Comparison of ENCODE assay signal across 8 cellular contexts in genomic region chr19:41264581-41265375, GRCh38. TPM values are rescaled to one million over a fixed set of nuclear protein-coding genes. Genes with fewer than 3 reads are reported as not detected.
DNase-seq lines count a peak whose midpoint lies in the region; ATAC-seq and TF ChIP-seq lines count a peak whose summit lies in the region.

No MANE protein-coding gene starts in this region.

- 0 out of 2 replicates have a peak, but pooled peaks cover 3% of the 10 kb centered on the region for H3K27me3 ChIP-seq in DOHH2 (ENCODE audit: control insufficient read depth, low read length)
- H3K27me3 ChIP-seq in body of pancreas, result no peaks in the 10 kb centered on the region

- peak overlapping the region; percentile 97 for H3K4me2 ChIP-seq in DOHH2 (ENCODE audit: low read length)

- H3K4me3 ChIP-seq in DOHH2 (ENCODE audit: low read length) (peak overlapping the region; percentile 95), body of pancreas (peak overlapping the region; percentile 71 to 85)

- H3F3A ChIP-seq in DOHH2 (ENCODE audit: control insufficient read depth, insufficient read depth), result peaks cover 8% of the 10 kb centered on the region; the same call in 1 of the 2 replicates

- intact Hi-C loops in body of pancreas (cut with DNase I), result no loop called here

- H3K4me1 Mint-ChIP-seq in immature natural killer cell, result peaks cover 49 to 56% of the 10 kb centered on the region in 2 donors

- H3K9me3 Mint-ChIP-seq in immature natural killer cell, result no peaks in the 10 kb centered on the region

- H3K79me2 ChIP-seq in DOHH2 (ENCODE audit: control insufficient read depth, low read length), result peaks cover 61% of the 10 kb centered on the region

- peak overlapping the region; percentile 99 to 100 (median 100) for H3K27ac Mint-ChIP-seq in immature natural killer cell

- no peaks in the 10 kb centered on the region for H3K9me2 ChIP-seq in DOHH2 (replicated peaks; ENCODE audit: control insufficient read depth, low read length)

- H3K4me1 ChIP-seq in DOHH2 (ENCODE audit: control insufficient read depth, low read length) (peaks cover 26% of the 10 kb centered on the region), body of pancreas (peaks cover 33% of the 10 kb centered on the region)

- TF ChIP-seq CTCF in DOHH2 (IDR thresholded peaks at IDR 0.05; ENCODE audit: low read depth, low read length, poor library complexity, severe bottlenecking) (no peak), body of pancreas (IDR thresholded peaks at IDR 0.05) (no peak)

- H3K9me3 ChIP-seq in DOHH2 (ENCODE audit: control insufficient read depth, insufficient read depth, low read length), result no peaks in the 10 kb centered on the region
- H3K9me3 ChIP-seq in body of pancreas, result no peaks in the 10 kb centered on the region

- ATAC-seq in body of pancreas, result no peak
- ATAC-seq in HG02870 (IDR thresholded peaks at IDR 0.05; ENCODE audit: unreplicated experiment), result no peak
- no peak for ATAC-seq in GM19395 (IDR thresholded peaks at IDR 0.05; ENCODE audit: unreplicated experiment)

- H3K36me3 ChIP-seq in DOHH2 (ENCODE audit: control insufficient read depth, low read length), result peaks cover 59% of the 10 kb centered on the region
- H3K36me3 ChIP-seq in body of pancreas (replicated peaks in 1 of 2; ENCODE audit: insufficient read depth in 1 of 2, low read depth in 2 of 2), result peaks cover 7 to 10% of the 10 kb centered on the region in 2 donors

- H3K27ac ChIP-seq in DOHH2 (ENCODE audit: low read depth, low read length) (peak overlapping the region; percentile 84), body of pancreas (peak overlapping the region; percentile 88 to 99 (median 98))

- DNase-seq in HUDEP-2 (lab: John Stamatoyannopoulos, UW; ENCODE audit: unreplicated experiment in 76 of 76), result peak in 44 of 76 experiments; percentile 11 to 69 (median 33)
- peak; percentile 11 to 75 (median 37) for DNase-seq in T-helper 2 cell
- DNase-seq in body of pancreas, result peak; percentile 50 to 61 (median 54)
- peak; percentile 34 to 53 (median 49) for DNase-seq in immature natural killer cell
- peak; percentile 86 for DNase-seq in stimulated activated CD4-positive, alpha-beta T cell treated with anti-CD3 and anti-CD28 coated beads, Interleukin-15, amount 100 ng/mL, for 24 hours

- H3K27me3 Mint-ChIP-seq in immature natural killer cell (ENCODE audit: low read depth in 3 of 3), result peaks cover 29 to 43% (median 34%) of the 10 kb centered on the region in 3 donors

- H3K36me3 Mint-ChIP-seq in immature natural killer cell, result peaks cover 0 to 4% (median 3%) of the 10 kb centered on the region in 3 donors

- H3K4me3 Mint-ChIP-seq in immature natural killer cell, result peak overlapping the region; percentile 91 to 98 (median 97)

- peak in 2 of 3 donors; percentile 40 to 45 for TF ChIP-seq POLR2A in body of pancreas (IDR thresholded peaks at IDR 0.05)

- 0% methylated on average over 27 to 73 of the region's 75 CpGs for WGBS in body of pancreas, 2 donors

- H4K20me1 ChIP-seq in DOHH2 (ENCODE audit: control insufficient read depth, insufficient read depth, low read depth, low read length), result peaks cover 15% of the 10 kb centered on the region

RNA-seq across cellular contexts. Expression of gene HNRNPUL1, which starts 0.6 kb away (rescaled TPM):
- total RNA-seq in body of pancreas, result 10 to 100 TPM; 76.0 to 87.3 TPM
- 100 to 1,000 TPM in 1 of 3 donors, 10 to 100 TPM in 2; 23.3 to 103 (median 48.8) TPM for polyA plus RNA-seq in immature natural killer cell

RNA-seq across cellular contexts. Expression of gene CCDC97, which starts 45.2 kb away (rescaled TPM):
- total RNA-seq in body of pancreas, result 10 to 100 TPM; 10.6 to 11.2 TPM
- polyA plus RNA-seq in immature natural killer cell, result 10 to 100 TPM; 14.2 to 38.2 (median 16.9) TPM

RNA-seq across cellular contexts. Expression of gene AXL, which starts 45.8 kb away (rescaled TPM):
- total RNA-seq in body of pancreas, result 10 to 100 TPM; 14.2 to 15.0 TPM
- 1 to 10 TPM in 1 of 3 donors, under 1 TPM in 2; 0.61 to 1.2 (median 0.97) TPM for polyA plus RNA-seq in immature natural killer cell

Comparison
In these comparisons a context has a peak if more than half of its experiments do, and no peak if none do; other contexts are left out.
1. DNase-seq: peak in every context shown above with its lines; median percentile 86 in stimulated activated CD4-positive, alpha-beta T cell treated with anti-CD3 and anti-CD28 coated beads, Interleukin-15, amount 100 ng/mL, for 24 hours; 54 in body of pancreas; 49 in immature natural killer cell; 37 in T-helper 2 cell; 33 in HUDEP-2.